ENCODE assay signal across 1 cellular context in the genomic region with DNA sequence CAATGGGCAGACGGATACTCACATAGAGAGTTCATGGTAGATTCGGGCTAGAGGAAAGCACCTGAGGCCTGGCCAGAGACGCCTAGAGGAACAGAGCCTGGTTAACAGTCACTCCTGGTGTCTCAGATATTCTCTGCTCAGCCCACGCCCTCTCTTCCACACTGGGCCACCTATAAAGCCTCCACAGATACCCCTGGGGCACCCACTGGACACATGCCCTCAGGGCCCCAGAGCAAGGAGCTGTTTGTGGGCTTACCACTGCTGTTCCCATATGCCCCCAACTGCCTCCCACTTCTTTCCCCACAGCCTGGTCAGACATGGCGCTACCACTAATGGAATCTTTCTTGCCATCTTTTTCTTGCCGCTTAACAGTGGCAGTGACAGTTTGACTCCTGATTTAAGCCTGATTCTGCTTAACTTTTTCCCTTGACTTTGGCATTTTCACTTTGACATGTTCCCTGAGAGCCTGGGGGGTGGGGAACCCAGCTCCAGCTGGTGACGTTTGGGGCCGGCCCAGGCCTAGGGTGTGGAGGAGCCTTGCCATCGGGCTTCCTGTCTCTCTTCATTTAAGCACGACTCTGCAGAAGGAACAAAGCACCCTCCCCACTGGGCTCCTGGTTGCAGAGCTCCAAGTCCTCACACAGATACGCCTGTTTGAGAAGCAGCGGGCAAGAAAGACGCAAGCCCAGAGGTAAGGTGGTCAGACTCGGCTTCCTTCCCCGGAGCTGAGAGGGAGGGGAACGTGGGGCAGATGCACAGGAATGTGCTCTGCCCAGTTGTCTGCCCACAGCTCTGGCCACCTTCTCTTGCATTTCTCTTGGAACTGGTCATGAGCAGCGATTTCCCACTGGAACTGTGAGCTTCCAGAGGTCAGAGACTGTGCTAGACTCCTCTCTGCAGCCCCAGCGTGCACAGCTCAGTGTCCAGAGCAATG.
TF ChIP-seq lines count a peak whose summit lies in the region.

Gene CD4, plus strand, starts transcription at position 557 of the 934 bp plus-strand sequence. CDS start 10,611 bp downstream, outside the sequence.

TF ChIP-seq in H1, 55 proteins besides CTCF, POLR2A, EP300 and RAD21:
- TF ChIP-seq CHD2 (IDR thresholded peaks at IDR 0.05; ENCODE audit: low read length): no peak
- TF ChIP-seq SIN3A (conservative IDR thresholded peaks at IDR 0.05 in 1 of 2, IDR thresholded peaks at IDR 0.05 in 1 of 2; ENCODE audit: low read depth in 1 of 2, low read length in 2 of 2): 0 out of 4 replicates have a peak, but pooled peaks of 1 of the 2 experiments have one; percentile 37
